Comparison of ENCODE assay signal across 8 cellular contexts in genomic region chr14:68794856-68795601, GRCh38. TPM values are rescaled to one million over a fixed set of nuclear protein-coding genes. Genes with fewer than 3 reads are reported as not detected.
DNase-seq lines count a peak whose midpoint lies in the region; ATAC-seq and TF ChIP-seq lines count a peak whose summit lies in the region.

No MANE protein-coding gene starts in this region.

- no peak for TF ChIP-seq CTCF in Calu3 (IDR thresholded peaks at IDR 0.05; ENCODE audit: unreplicated experiment)
- no peak for TF ChIP-seq CTCF in fibroblast of mammary gland (conservative IDR thresholded peaks at IDR 0.05; ENCODE audit: control insufficient read depth, insufficient read depth, low read depth, low read length)
- no peak for TF ChIP-seq CTCF in uterus (IDR thresholded peaks at IDR 0.05)

- no peak for ATAC-seq in naive thymus-derived CD8-positive, alpha-beta T cell
- ATAC-seq in GM18867 (IDR thresholded peaks at IDR 0.05; ENCODE audit: unreplicated experiment) (no peak), HG02763 (IDR thresholded peaks at IDR 0.05; ENCODE audit: unreplicated experiment) (no peak)

- no peaks in the 10 kb centered on the region for H3K9me3 ChIP-seq in uterus

- H3K27ac Mint-ChIP-seq in Calu3 (ENCODE audit: unreplicated experiment) (peak overlapping the region; percentile 81), IgD-negative memory B cell (peak overlapping the region; percentile 100)
- H3K27ac Mint-ChIP-seq in naive thymus-derived CD8-positive, alpha-beta T cell: peak overlapping the region; percentile 94 to 100 (median 99)

- POLR2A ChIA-PET in naive thymus-derived CD8-positive, alpha-beta T cell (lab: Charles Lee): interaction anchor here (0.8 to 15.3 kb wide), 22 partner anchors 7 to 584 kb away, joined by 3 to 1375 read pairs (median 4); no protein-coding TSS in a partner anchor

- no peaks in the 10 kb centered on the region for H3K36me3 ChIP-seq in uterus

- H3K4me1 Mint-ChIP-seq in Calu3 (ENCODE audit: low read depth, unreplicated experiment) (peaks cover 17% of the 10 kb centered on the region), IgD-negative memory B cell (peaks cover 31 to 41% (median 39%) of the 10 kb centered on the region in 3 donors)
- H3K4me1 Mint-ChIP-seq in naive thymus-derived CD8-positive, alpha-beta T cell: peaks cover 11 to 47% (median 30%) of the 10 kb centered on the region in 4 donors

- CTCF ChIA-PET in Calu3 (lab: Charles Lee): interaction anchor here (0.7 to 2.3 kb wide), 3 partner anchors 19 to 519 kb away, joined by 3 to 12 read pairs (median 7); no protein-coding TSS in a partner anchor

- H3K36me3 Mint-ChIP-seq in Calu3 (ENCODE audit: insufficient read depth, unreplicated experiment) (peaks cover 70% of the 10 kb centered on the region), IgD-negative memory B cell (peaks cover 9% of the 10 kb centered on the region)
- peaks cover 12 to 24% (median 19%) of the 10 kb centered on the region in 3 donors for H3K36me3 Mint-ChIP-seq in naive thymus-derived CD8-positive, alpha-beta T cell

- TSS peak; percentile 4 for BruUV-seq in Calu3 (replicated peaks; lab: Mats Ljungman, UMichigan)

- no peaks in the 10 kb centered on the region for H3K27me3 ChIP-seq in uterus

- peak overlapping the region; percentile 87 for H3K4me3 ChIP-seq in fibroblast of mammary gland (ENCODE audit: control insufficient read depth, low read depth, low read length)
- H3K4me3 ChIP-seq in uterus: peak overlapping the region; percentile 78 to 96

- H3K27me3 Mint-ChIP-seq in Calu3 (ENCODE audit: unreplicated experiment) (no peaks in the 10 kb centered on the region), IgD-negative memory B cell (peaks cover 1% of the 10 kb centered on the region)
- H3K27me3 Mint-ChIP-seq in naive thymus-derived CD8-positive, alpha-beta T cell: peaks cover 0 to 2% (median 0%) of the 10 kb centered on the region in 5 donors

- H3K4me3 Mint-ChIP-seq in Calu3 (ENCODE audit: low read depth, unreplicated experiment) (peak overlapping the region; percentile 85), IgD-negative memory B cell (peak overlapping the region; percentile 95 to 99 (median 98))
- H3K4me3 Mint-ChIP-seq in naive thymus-derived CD8-positive, alpha-beta T cell: peak overlapping the region; percentile 86 to 100 (median 92)

- H3K27ac ChIP-seq in uterus: peak overlapping the region; percentile 96 to 99

- peak; percentile 23 for DNase-seq in Calu3
- peak; percentile 81 for DNase-seq in activated CD8-positive, alpha-beta memory T cell treated with anti-CD3 and anti-CD28 coated beads, Interleukin-2, amount 50 U/mL, for 48 hours
- DNase-seq in fibroblast of mammary gland (ENCODE audit: low read depth): peak; percentile 96
- DNase-seq in naive thymus-derived CD8-positive, alpha-beta T cell: peak in 5 of 10 donors; percentile 29 to 76 (median 51)
- DNase-seq in uterus: peak in 1 of 2 donors; percentile 80

- intact Hi-C loops in Calu3 (cut with micrococcal nuclease; ENCODE audit: unreplicated experiment) (loop anchor here (2.0 kb wide), 1 partner anchor 20 kb away; no protein-coding TSS in a partner anchor), uterus (cut with DNase I; ENCODE audit: low total_unique reads) (no loop called here)

- no peaks in the 10 kb centered on the region for H3K4me1 ChIP-seq in uterus

- TF ChIP-seq POLR2A in uterus (IDR thresholded peaks at IDR 0.05): no peak

- H3K9me3 Mint-ChIP-seq in Calu3 (ENCODE audit: low read depth, unreplicated experiment) (no peaks in the 10 kb centered on the region), IgD-negative memory B cell (no peaks in the 10 kb centered on the region)
- no peaks in the 10 kb centered on the region for H3K9me3 Mint-ChIP-seq in naive thymus-derived CD8-positive, alpha-beta T cell

RNA-seq across cellular contexts. Expression of gene ZFP36L1, which starts 2.2 kb away (rescaled TPM):
- total RNA-seq in Calu3 (2022): 208 and 240 TPM in 2 replicates
- 275 TPM for polyA plus RNA-seq in IgD-negative memory B cell
- total RNA-seq in naive thymus-derived CD8-positive, alpha-beta T cell: 100 to 1,000 TPM; 201 to 222 TPM
- polyA plus RNA-seq in naive thymus-derived CD8-positive, alpha-beta T cell: 100 to 1,000 TPM; 122 to 142 (median 134) TPM
- 100 to 1,000 TPM; 170 to 564 (median 315) TPM for total RNA-seq in uterus
